Comparison of ENCODE assay signal across 12 cellular contexts in the genomic region with DNA sequence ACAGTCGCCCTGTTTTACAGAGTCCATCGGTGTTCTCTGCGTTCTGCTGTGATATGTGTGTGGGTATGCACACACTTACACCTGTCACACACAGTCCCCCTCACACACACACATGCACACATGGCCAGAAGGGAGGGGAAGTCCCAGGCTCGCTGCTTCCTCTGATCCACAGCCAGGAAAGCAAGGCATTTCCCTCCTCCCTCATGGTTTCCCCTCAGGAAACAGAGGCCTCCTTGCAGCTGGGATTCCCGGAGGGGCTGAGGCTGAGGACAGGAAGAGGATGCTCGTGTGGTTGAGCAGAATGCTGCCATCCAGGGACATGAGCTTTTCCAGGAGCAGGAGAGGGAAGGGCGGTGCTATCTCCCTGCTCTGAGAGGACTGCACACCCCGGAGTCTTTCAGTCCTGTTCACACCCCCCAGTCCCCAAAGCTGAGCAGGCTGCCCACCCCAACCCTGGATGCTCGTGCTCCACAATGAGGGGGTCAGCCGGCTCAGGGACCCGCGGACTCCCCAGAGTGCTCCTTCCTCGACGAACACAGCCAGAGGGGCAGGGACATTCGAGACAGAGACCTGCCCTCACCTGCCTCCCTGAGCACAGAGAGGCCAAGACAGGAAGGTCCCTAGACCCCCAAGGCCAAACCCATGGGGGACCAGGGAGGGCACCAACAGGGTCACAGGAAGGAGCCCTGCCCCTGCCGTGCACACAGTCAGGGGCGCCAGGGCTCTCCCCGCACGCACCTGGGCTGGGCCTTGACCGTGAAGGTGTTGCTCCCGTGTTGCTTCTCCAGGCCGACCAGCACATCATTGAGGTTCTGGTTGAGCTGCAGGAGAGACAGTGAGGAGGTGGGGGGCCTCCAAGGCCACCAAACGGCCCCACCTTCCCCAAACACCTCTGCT. TPM values are rescaled to one million over a fixed set of nuclear protein-coding genes. Genes with fewer than 3 reads are reported as not detected.
A peak's percentile ranks its signal among the peaks of the same experiment; 100 is the strongest.
DNase-seq lines count a peak whose midpoint lies in the region; ATAC-seq and TF ChIP-seq lines count a peak whose summit lies in the region.
"Had no signal": no experiment of that assay in that cellular context is flagged by ENCODE, and none has a peak within 500 bp of the region (broad histone marks: within the 10 kb centered on the region; RNA-seq: fewer than 3 reads in every experiment).

No MANE protein-coding gene starts in this region.

- H3K36me3 ChIP-seq in GM23338 (ENCODE audit: insufficient read depth) (no peaks in the 10 kb centered on the region), gastrocnemius medialis (peaks cover 0 to 64% of the 10 kb centered on the region in 2 donors)

- peaks cover 13% of the 10 kb centered on the region; the same call in 2 of the 3 replicates for H3K4me1 Mint-ChIP-seq in GM23338
- peaks cover 0 to 11% (median 5%) of the 10 kb centered on the region in 3 donors for H3K4me1 Mint-ChIP-seq in T-cell

- DNase-seq in GM23338 (ENCODE audit: low spot score) (no peak), T-cell (no peak), hepatic stellate cell (ENCODE audit: low spot score) (peak; percentile 41), gastrocnemius medialis (no peak), GM03348 (ENCODE audit: low spot score) (no peak), globus pallidus (ENCODE audit: low spot score) (no peak)
- no peak for DNase-seq in stimulated activated naive CD4-positive, alpha-beta T cell treated with Interleukin-2 at 50 U/mL for 16 hours (lab: John Stamatoyannopoulos, UW)
- DNase-seq: caudate nucleus, NCI-H1417, NCI-H446, Peyer's patch had no signal

- H3F3A ChIP-seq in GM23338 (replicated peaks; ENCODE audit: low read depth) = no peaks in the 10 kb centered on the region

- H3K9me3 ChIP-seq in gastrocnemius medialis = no peaks in the 10 kb centered on the region
- H3K9me3 ChIP-seq: Peyer's patch had no signal

- H3K27ac Mint-ChIP-seq in GM23338 (peak overlapping the region; percentile 72; the same call in 1 of the 2 replicates), T-cell (peak overlapping the region; percentile 36 to 39)

- H3K4me1 ChIP-seq in GM23338 (ENCODE audit: insufficient read depth) (no peaks in the 10 kb centered on the region), gastrocnemius medialis (peaks cover 35 to 74% of the 10 kb centered on the region in 2 donors)

- POLR2A ChIA-PET in T-cell (lab: Charles Lee) = interaction anchor here in 1 of 2 donors (0.6 kb wide), 1 partner anchor 154 kb away, joined by 3 read pairs; no protein-coding TSS in a partner anchor

- peaks cover 17% of the 10 kb centered on the region; the same call in 2 of the 3 replicates for H3K36me3 Mint-ChIP-seq in GM23338 (ENCODE audit: low read depth)
- H3K36me3 Mint-ChIP-seq in T-cell = peaks cover 24% of the 10 kb centered on the region

- TF ChIP-seq CTCF in GM23338 (conservative IDR thresholded peaks at IDR 0.05; ENCODE audit: low read depth in 2 of 2) = no peak
- TF ChIP-seq CTCF in gastrocnemius medialis (IDR thresholded peaks at IDR 0.05 in 4 of 5, conservative IDR thresholded peaks at IDR 0.05 in 1 of 5) = no peak

- no peaks in the 10 kb centered on the region for H3K79me2 ChIP-seq in GM23338 (replicated peaks; ENCODE audit: insufficient read depth)

- H3K9me3 Mint-ChIP-seq in GM23338 (no peaks in the 10 kb centered on the region; the same call in 1 of the 3 replicates), T-cell (no peaks in the 10 kb centered on the region)
- H3K9me3 Mint-ChIP-seq: CD4-positive, alpha-beta memory T cell had no signal

- CTCF ChIA-PET in T-cell (lab: Charles Lee) = interaction anchor here in 1 of 2 donors (0.6 to 1.7 kb wide), 2 partner anchors 11 to 374 kb away, joined by 3 to 6 read pairs; no protein-coding TSS in a partner anchor

- H4K20me1 ChIP-seq in GM23338 (replicated peaks; ENCODE audit: insufficient read depth) = no peaks in the 10 kb centered on the region

- H3K27me3 Mint-ChIP-seq in GM23338 (ENCODE audit: insufficient read depth, low read depth, poor library complexity) = peaks cover 2% of the 10 kb centered on the region
- no peaks in the 10 kb centered on the region for H3K27me3 Mint-ChIP-seq in T-cell
- H3K27me3 Mint-ChIP-seq: CD4-positive, alpha-beta memory T cell had no signal

- H3K4me3 Mint-ChIP-seq in GM23338 = no peak overlapping the region
- no peak overlapping the region for H3K4me3 Mint-ChIP-seq in T-cell
- H3K4me3 Mint-ChIP-seq: CD4-positive, alpha-beta memory T cell had no signal

- TF ChIP-seq POLR2A in gastrocnemius medialis (IDR thresholded peaks at IDR 0.05) = no peak

- no peak for ATAC-seq in GM23338
- no peak for ATAC-seq in T-cell (replicated peaks in 1 of 4)
- ATAC-seq in gastrocnemius medialis = no peak

- intact Hi-C loops in gastrocnemius medialis (cut with DNase I; ENCODE audit: low total_unique reads) = loop anchor here (10.0 kb wide), 1 partner anchor 323 kb away; a partner anchor contains a TSS

- H3K27me3 ChIP-seq in GM23338 (ENCODE audit: insufficient read depth) (no peaks in the 10 kb centered on the region), gastrocnemius medialis (no peaks in the 10 kb centered on the region)
- H3K27me3 ChIP-seq: Peyer's patch had no signal

- no peak overlapping the region for H3K4me3 ChIP-seq in GM23338
- no peak overlapping the region for H3K4me3 ChIP-seq in gastrocnemius medialis
- H3K4me3 ChIP-seq: Peyer's patch had no signal

- H3K27ac ChIP-seq in GM23338 (ENCODE audit: low read depth) (no peak overlapping the region), gastrocnemius medialis (peak overlapping the region; percentile 97 to 100 (median 100))
- H3K27ac ChIP-seq: Peyer's patch had no signal

- H3K9me2 ChIP-seq in GM23338 (ENCODE audit: insufficient read depth) = no peaks in the 10 kb centered on the region

- H2AFZ ChIP-seq in GM23338 = no peak overlapping the region

- no peak overlapping the region for H3K4me2 ChIP-seq in GM23338

- in situ Hi-C loops in gastrocnemius medialis (cut with MboI; ENCODE audit: low sequenced_read_pairs in 4 of 4) = loop anchor here in 1 of 4 donors (10.0 to 25.0 kb wide), 2 partner anchors 93 to 451 kb away; no protein-coding TSS in a partner anchor

TF ChIP-seq in GM23338, 12 proteins besides CTCF, POLR2A, EP300 and RAD21 (continues in another document):
- TF ChIP-seq CREB1 (CRISPR knock-in tag; IDR thresholded peaks at IDR 0.05; ENCODE audit: low read depth) (no peak), ZNF114 (CRISPR knock-in tag; IDR thresholded peaks at IDR 0.05) (no peak), ZNF331 (CRISPR knock-in tag; IDR thresholded peaks at IDR 0.05; ENCODE audit: low read depth) (no peak), NANOG (IDR thresholded peaks at IDR 0.05; ENCODE audit: borderline replicate concordance) (no peak), STAT1 (IDR thresholded peaks at IDR 0.05; ENCODE audit: unreplicated experiment) (no peak), EZH2 (IDR thresholded peaks at IDR 0.05; ENCODE audit: low read depth, unreplicated experiment) (no peak), EZH2phosphoT487 (IDR thresholded peaks at IDR 0.05; ENCODE audit: unreplicated experiment) (no peak)
- TF ChIP-seq, protein P1, sequence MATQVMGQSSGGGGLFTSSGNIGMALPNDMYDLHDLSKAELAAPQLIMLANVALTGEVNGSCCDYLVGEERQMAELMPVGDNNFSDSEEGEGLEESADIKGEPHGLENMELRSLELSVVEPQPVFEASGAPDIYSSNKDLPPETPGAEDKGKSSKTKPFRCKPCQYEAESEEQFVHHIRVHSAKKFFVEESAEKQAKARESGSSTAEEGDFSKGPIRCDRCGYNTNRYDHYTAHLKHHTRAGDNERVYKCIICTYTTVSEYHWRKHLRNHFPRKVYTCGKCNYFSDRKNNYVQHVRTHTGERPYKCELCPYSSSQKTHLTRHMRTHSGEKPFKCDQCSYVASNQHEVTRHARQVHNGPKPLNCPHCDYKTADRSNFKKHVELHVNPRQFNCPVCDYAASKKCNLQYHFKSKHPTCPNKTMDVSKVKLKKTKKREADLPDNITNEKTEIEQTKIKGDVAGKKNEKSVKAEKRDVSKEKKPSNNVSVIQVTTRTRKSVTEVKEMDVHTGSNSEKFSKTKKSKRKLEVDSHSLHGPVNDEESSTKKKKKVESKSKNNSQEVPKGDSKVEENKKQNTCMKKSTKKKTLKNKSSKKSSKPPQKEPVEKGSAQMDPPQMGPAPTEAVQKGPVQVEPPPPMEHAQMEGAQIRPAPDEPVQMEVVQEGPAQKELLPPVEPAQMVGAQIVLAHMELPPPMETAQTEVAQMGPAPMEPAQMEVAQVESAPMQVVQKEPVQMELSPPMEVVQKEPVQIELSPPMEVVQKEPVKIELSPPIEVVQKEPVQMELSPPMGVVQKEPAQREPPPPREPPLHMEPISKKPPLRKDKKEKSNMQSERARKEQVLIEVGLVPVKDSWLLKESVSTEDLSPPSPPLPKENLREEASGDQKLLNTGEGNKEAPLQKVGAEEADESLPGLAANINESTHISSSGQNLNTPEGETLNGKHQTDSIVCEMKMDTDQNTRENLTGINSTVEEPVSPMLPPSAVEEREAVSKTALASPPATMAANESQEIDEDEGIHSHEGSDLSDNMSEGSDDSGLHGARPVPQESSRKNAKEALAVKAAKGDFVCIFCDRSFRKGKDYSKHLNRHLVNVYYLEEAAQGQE (IDR thresholded peaks at IDR 0.05; ENCODE audit: unreplicated experiment) = no peak
- TF ChIP-seq, protein P2, sequence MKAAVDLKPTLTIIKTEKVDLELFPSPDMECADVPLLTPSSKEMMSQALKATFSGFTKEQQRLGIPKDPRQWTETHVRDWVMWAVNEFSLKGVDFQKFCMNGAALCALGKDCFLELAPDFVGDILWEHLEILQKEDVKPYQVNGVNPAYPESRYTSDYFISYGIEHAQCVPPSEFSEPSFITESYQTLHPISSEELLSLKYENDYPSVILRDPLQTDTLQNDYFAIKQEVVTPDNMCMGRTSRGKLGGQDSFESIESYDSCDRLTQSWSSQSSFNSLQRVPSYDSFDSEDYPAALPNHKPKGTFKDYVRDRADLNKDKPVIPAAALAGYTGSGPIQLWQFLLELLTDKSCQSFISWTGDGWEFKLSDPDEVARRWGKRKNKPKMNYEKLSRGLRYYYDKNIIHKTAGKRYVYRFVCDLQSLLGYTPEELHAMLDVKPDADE (IDR thresholded peaks at IDR 0.05) = no peak

RNA-seq across cellular contexts. Expression of a gene that starts 45.3 kb away (rescaled TPM):
- 52.7 and 56.4 TPM in 2 replicates for total RNA-seq in GM23338 (2014; rRNA removed; shearing (Covaris generic))
- polyA plus RNA-seq in GM23338 (2016; fragmentation: Nextera tagmentation; extraction: Ambion mirVana) = 30.0 and 30.1 TPM in 2 replicates
- total RNA-seq in T-cell = 100 to 1,000 TPM; 144 to 172 (median 151) TPM
- total RNA-seq in gastrocnemius medialis = 1,000 to 10,000 TPM; 1,150 to 2,167 (median 1,736) TPM

Comparison
In these comparisons a context has a peak if more than half of its experiments do, and no peak if none do; other contexts are left out.
1. RNA of a gene that starts 45.3 kb away (total RNA-seq): 1,150 to 2,167 TPM in gastrocnemius medialis; 144 to 172 TPM in T-cell and 52.7 to 56.4 TPM in GM23338; every median in the first group is over 4 times any median in the second.